Comparison of ENCODE assay signal across 8 cellular contexts in genomic region chr4:159077702-159078495, GRCh38. TPM values are rescaled to one million over a fixed set of nuclear protein-coding genes. Genes with fewer than 3 reads are reported as not detected.
DNase-seq lines count a peak whose midpoint lies in the region; ATAC-seq and TF ChIP-seq lines count a peak whose summit lies in the region.

No MANE protein-coding gene starts in this region.

- intact Hi-C loops in posterior vena cava (cut with DNase I), result no loop called here

- peaks cover 10% of the 10 kb centered on the region for H3F3A ChIP-seq in MM.1S (ENCODE audit: insufficient read depth, low read length)

- no peaks in the 10 kb centered on the region for H3K36me3 ChIP-seq in MM.1S (replicated peaks; ENCODE audit: insufficient read depth, low read length)

- H3K9me3 ChIP-seq in MM.1S (replicated peaks; ENCODE audit: insufficient read depth, low read length), result no peaks in the 10 kb centered on the region

- TF ChIP-seq CTCF in MM.1S (IDR thresholded peaks at IDR 0.05; ENCODE audit: low read length), result no peak

- H3K4me1 ChIP-seq in MM.1S (ENCODE audit: low read length), result peaks cover 20% of the 10 kb centered on the region

- peak overlapping the region; percentile 49 for H3K4me2 ChIP-seq in MM.1S (ENCODE audit: low read depth, low read length)

- H3K4me3 ChIP-seq in MM.1S (ENCODE audit: low read length), result peak overlapping the region; percentile 35; the same call in 1 of the 2 replicates

- peak overlapping the region; percentile 39; the same call in 1 of the 2 replicates for H3K9ac ChIP-seq in MM.1S (ENCODE audit: low read length)

- peaks cover 23% of the 10 kb centered on the region for H3K27me3 ChIP-seq in MM.1S (replicated peaks; ENCODE audit: insufficient read depth, low read length)

- DNase-seq in MM.1S, result peak; percentile 84
- peak; percentile 63 for DNase-seq in epidermal melanocyte (ENCODE audit: insufficient read length, low spot score)
- DNase-seq in posterior vena cava (ENCODE audit: low spot score), result no peak
- DNase-seq in SW 1271 (lab: John Stamatoyannopoulos, UW), result no peak
- no peak for DNase-seq in stimulated activated CD4-positive, alpha-beta T cell treated with anti-CD3 and anti-CD28 coated beads, Interleukin-1b, Interleukin-23, amount 100 ng/mL, for 48 hours
- no peak for DNase-seq in cerebellum (ENCODE audit: low spot score)

- H3K79me2 ChIP-seq in MM.1S (ENCODE audit: low read length), result no peaks in the 10 kb centered on the region

- no peak overlapping the region for H2AFZ ChIP-seq in MM.1S (ENCODE audit: low read length)

- no peaks in the 10 kb centered on the region for H3K9me2 ChIP-seq in MM.1S (replicated peaks; ENCODE audit: insufficient read depth, low read length)

- H4K20me1 ChIP-seq in MM.1S (ENCODE audit: insufficient read depth, low read length), result no peaks in the 10 kb centered on the region

- peak overlapping the region; percentile 34; the same call in 1 of the 2 replicates for H3K27ac ChIP-seq in MM.1S (ENCODE audit: low read length)

- ATAC-seq in GM18517 (IDR thresholded peaks at IDR 0.05; ENCODE audit: unreplicated experiment), result peak; percentile 99
- peak; percentile 99 for ATAC-seq in GM21786 (IDR thresholded peaks at IDR 0.05; ENCODE audit: unreplicated experiment)

RNA-seq across cellular contexts. Expression of gene RAPGEF2, which starts 25.0 kb away (rescaled TPM):
- total RNA-seq in posterior vena cava (10 to 100 TPM; 25.6 to 28.2 TPM), cerebellum (90.5 TPM)

Comparison
In these comparisons a context has a peak if more than half of its experiments do, and no peak if none do; other contexts are left out.
1. DNase-seq: peak in MM.1S (single experiment) and epidermal melanocyte (single experiment); none in posterior vena cava (single experiment), SW 1271 (0 of 2), stimulated activated CD4-positive, alpha-beta T cell treated with anti-CD3 and anti-CD28 coated beads, Interleukin-1b, Interleukin-23, amount 100 ng/mL, for 48 hours (single experiment) and cerebellum (single experiment).